ENCODE assay signal across 18 cellular contexts in the genomic region with DNA sequence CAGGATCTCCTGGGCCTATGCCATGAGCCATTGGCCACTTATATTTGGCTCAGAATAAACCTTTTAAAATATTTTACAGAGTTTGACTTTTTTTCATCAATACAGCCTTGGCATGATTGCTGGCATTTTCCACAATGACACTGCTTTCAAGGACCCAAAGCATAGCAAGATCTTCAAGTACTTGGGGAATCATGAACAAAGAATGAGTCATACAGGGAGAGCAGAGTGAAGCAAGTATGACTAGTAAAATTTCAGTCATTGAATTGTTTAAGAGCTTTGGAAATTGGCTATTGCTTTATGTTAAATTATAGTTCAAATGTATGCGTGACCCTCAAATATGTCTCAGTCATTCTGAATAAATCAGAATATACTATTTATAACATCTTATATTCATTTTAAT. TPM values are rescaled to one million over a fixed set of nuclear protein-coding genes. Genes with fewer than 3 reads are reported as not detected.
DNase-seq lines count a peak whose midpoint lies in the region; ATAC-seq, FAIRE-seq and TF ChIP-seq lines count a peak whose summit lies in the region.
"Had no signal": no experiment of that assay in that cellular context is flagged by ENCODE, and none has a peak within 500 bp of the region (broad histone marks: within the 10 kb centered on the region; RNA-seq: fewer than 3 reads in every experiment).

No MANE protein-coding gene starts in this region.

- H4K20me1 ChIP-seq in SK-N-SH (ENCODE audit: insufficient read depth): no peaks in the 10 kb centered on the region
- H4K20me1 ChIP-seq in fibroblast of lung (ENCODE audit: control insufficient read depth, extremely low read depth, insufficient read depth, low read length): no peaks in the 10 kb centered on the region

- no peak overlapping the region for H3K27ac Mint-ChIP-seq in MCF 10A (ENCODE audit: low read depth, unreplicated experiment)

- H3K27ac ChIP-seq in breast epithelium: no peak overlapping the region
- peak overlapping the region in 1 of 2 experiments; percentile 34; a peak in 2 of 4 replicates for H3K27ac ChIP-seq in SK-N-SH (ENCODE audit: low read depth in 2 of 2, low read length in 1 of 2)
- no peak overlapping the region for H3K27ac ChIP-seq in fibroblast of lung (ENCODE audit: insufficient read depth, low read length)
- H3K27ac ChIP-seq in pancreas: no peak overlapping the region
- no peak overlapping the region for H3K27ac ChIP-seq in tibial nerve
- H3K27ac ChIP-seq: heart left ventricle, neutrophil had no signal

- ATAC-seq in pancreas: no peak
- ATAC-seq: heart left ventricle had no signal

- no peak for TF ChIP-seq RAD21 in SK-N-SH (IDR thresholded peaks at IDR 0.05; ENCODE audit: low read length)

- H3K9me3 ChIP-seq in breast epithelium (no peaks in the 10 kb centered on the region), SK-N-SH (no peaks in the 10 kb centered on the region), fibroblast of lung (ENCODE audit: control insufficient read depth, insufficient read depth, low read depth, low read length) (no peaks in the 10 kb centered on the region), pancreas (no peaks in the 10 kb centered on the region), tibial nerve (peaks cover 0 to 3% (median 0%) of the 10 kb centered on the region in 4 donors)
- H3K9me3 ChIP-seq: heart left ventricle, neutrophil had no signal

- FAIRE-seq in urothelium cell line (lab: Jason Lieb, UNC) (no peak), pancreas (lab: Jason Lieb, UNC) (no peak)
- FAIRE-seq: colon had no signal

- BruUV-seq in MCF 10A (replicated peaks; lab: Mats Ljungman, UMichigan): no TSS peak

- H3K79me2 ChIP-seq in SK-N-SH (ENCODE audit: insufficient read depth): no peaks in the 10 kb centered on the region
- H3K79me2 ChIP-seq in fibroblast of lung (ENCODE audit: control insufficient read depth, insufficient read depth, low read length): no peaks in the 10 kb centered on the region

- WGBS in SK-N-SH (ENCODE audit: low lambda C conversion rate): 86% methylated on average over 1 of the region's 1 CpG
- 95 to 97% methylated on average over 1 of the region's 1 CpG for WGBS in pancreas, 2 donors
- 95 to 100% methylated on average over 1 of the region's 1 CpG for WGBS in tibial nerve, 2 donors

- H3K4me2 ChIP-seq in SK-N-SH (no peak overlapping the region), fibroblast of lung (ENCODE audit: extremely low read depth, insufficient read depth, low read length) (no peak overlapping the region)

- H3K36me3 ChIP-seq in breast epithelium (no peaks in the 10 kb centered on the region), SK-N-SH (replicated peaks in 1 of 2; ENCODE audit: control insufficient read depth in 1 of 2, insufficient read depth in 2 of 2, low read length in 1 of 2) (no peaks in the 10 kb centered on the region), fibroblast of lung (ENCODE audit: control insufficient read depth, insufficient read depth, low read length) (no peaks in the 10 kb centered on the region), pancreas (no peaks in the 10 kb centered on the region), tibial nerve (no peaks in the 10 kb centered on the region)
- H3K36me3 ChIP-seq: heart left ventricle, neutrophil had no signal

- H3K9me3 Mint-ChIP-seq in MCF 10A (ENCODE audit: unreplicated experiment): no peaks in the 10 kb centered on the region

- no peak for TF ChIP-seq POLR2A in breast epithelium (IDR thresholded peaks at IDR 0.05)
- TF ChIP-seq POLR2A in tibial nerve (IDR thresholded peaks at IDR 0.05): no peak

- H3K4me3 ChIP-seq in breast epithelium (no peak overlapping the region), SK-N-SH (ENCODE audit: low read depth in 2 of 2, low read length in 1 of 2) (no peak overlapping the region), fibroblast of lung (replicated peaks in 1 of 4; ENCODE audit: control extremely low read depth in 1 of 4, insufficient read depth in 1 of 4, low read depth in 3 of 4, low read length in 4 of 4) (no peak overlapping the region), pancreas (no peak overlapping the region), tibial nerve (no peak overlapping the region)
- H3K4me3 ChIP-seq: heart left ventricle, lung had no signal

- no peaks in the 10 kb centered on the region for H3F3A ChIP-seq in SK-N-SH (replicated peaks; ENCODE audit: insufficient read depth)

- H3K9ac ChIP-seq in SK-N-SH: no peak overlapping the region
- H3K9ac ChIP-seq in fibroblast of lung (ENCODE audit: insufficient read depth, low read length): no peak overlapping the region

- no peaks in the 10 kb centered on the region for H3K9me2 ChIP-seq in SK-N-SH

- no peak overlapping the region for H2AFZ ChIP-seq in SK-N-SH (ENCODE audit: low read depth)
- H2AFZ ChIP-seq in fibroblast of lung (ENCODE audit: low read length): no peak overlapping the region

- H3K4me3 Mint-ChIP-seq in MCF 10A (ENCODE audit: unreplicated experiment): no peak overlapping the region
- H3K4me3 Mint-ChIP-seq: H9 had no signal

- DNase-seq in MCF 10A (ENCODE audit: unreplicated experiment) (peak; percentile 45), breast epithelium (ENCODE audit: low spot score in 2 of 2) (no peak), SK-N-SH (no peak), fibroblast of lung (ENCODE audit: low read depth in 2 of 2) (peak; percentile 62 to 90), urothelium cell line (ENCODE audit: low spot score) (peak; percentile 66), pancreas (no peak), tibial nerve (ENCODE audit: low spot score in 2 of 2) (no peak)
- no peak for DNase-seq in stimulated activated CD4-positive, alpha-beta T cell treated with anti-CD3 and anti-CD28 coated beads, Interleukin-12 subunit alpha, Interleukin-12 subunit beta, amount 100 ng/mL, for 4 hours
- DNase-seq: activated naive CD4-positive, alpha-beta T cell treated with Interleukin-2 at 50 U/mL for 16 hours; H9; heart left ventricle; Kasumi-1; OCI-M1; stimulated activated CD4-positive, alpha-beta T cell treated with anti-CD3 and anti-CD28 coated beads, Interleukin-15, amount 100 ng/mL, for 24 hours had no signal

- H3K27me3 Mint-ChIP-seq in MCF 10A (ENCODE audit: insufficient read depth, unreplicated experiment): no peaks in the 10 kb centered on the region

- TF ChIP-seq CTCF in MCF 10A (IDR thresholded peaks at IDR 0.05; ENCODE audit: unreplicated experiment): no peak
- no peak for TF ChIP-seq CTCF in breast epithelium (IDR thresholded peaks at IDR 0.05)
- TF ChIP-seq CTCF in SK-N-SH (IDR thresholded peaks at IDR 0.05): no peak
- TF ChIP-seq CTCF in fibroblast of lung (conservative IDR thresholded peaks at IDR 0.05 in 1 of 2, IDR thresholded peaks at IDR 0.05 in 1 of 2; ENCODE audit: low read depth in 1 of 2, low read length in 2 of 2): no peak
- no peak for TF ChIP-seq CTCF in pancreas (IDR thresholded peaks at IDR 0.05)
- TF ChIP-seq CTCF in tibial nerve (IDR thresholded peaks at IDR 0.05): no peak

- CTCF ChIA-PET in MCF 10A (lab: Yijun Ruan, JAX) (interaction anchor here (0.7 kb wide), 1 partner anchor 499 kb away, joined by 3 read pairs; no protein-coding TSS in a partner anchor), SK-N-SH (lab: Yijun Ruan, JAX) (no interaction called here)

- H3K36me3 Mint-ChIP-seq in MCF 10A (ENCODE audit: insufficient read depth, unreplicated experiment): no peaks in the 10 kb centered on the region

- no peaks in the 10 kb centered on the region for H3K4me1 Mint-ChIP-seq in MCF 10A (ENCODE audit: insufficient read depth, unreplicated experiment)

- H3K27me3 ChIP-seq in breast epithelium (no peaks in the 10 kb centered on the region), SK-N-SH (ENCODE audit: insufficient read depth) (no peaks in the 10 kb centered on the region), fibroblast of lung (ENCODE audit: control insufficient read depth, insufficient read depth, low read length) (no peaks in the 10 kb centered on the region), pancreas (no peaks in the 10 kb centered on the region), tibial nerve (no peaks in the 10 kb centered on the region)
- H3K27me3 ChIP-seq: heart left ventricle, neutrophil had no signal

- POLR2A ChIA-PET in MCF 10A (lab: Yijun Ruan, JAX): interaction anchor here (0.6 to 1.4 kb wide), 6 partner anchors 12 to 590 kb away, joined by 3 to 4 read pairs (median 3); no protein-coding TSS in a partner anchor
- POLR2A ChIA-PET in SK-N-SH (lab: Yijun Ruan, JAX): no interaction called here

- intact Hi-C loops in MCF 10A (cut with micrococcal nuclease): no loop called here
- intact Hi-C loops in breast epithelium (cut with DNase I; ENCODE audit: low total_unique reads): no loop called here
- intact Hi-C loops in pancreas (cut with DNase I): no loop called here

- no peaks in the 10 kb centered on the region for H3K4me1 ChIP-seq in breast epithelium
- peaks cover 0 to 5% of the 10 kb centered on the region in 2 experiments; a peak in 1 of 4 replicates for H3K4me1 ChIP-seq in SK-N-SH (ENCODE audit: control insufficient read depth in 1 of 2, insufficient read depth in 2 of 2, low read depth in 1 of 2, low read length in 1 of 2)
- H3K4me1 ChIP-seq in fibroblast of lung (ENCODE audit: control insufficient read depth, extremely low read depth, insufficient read depth, low read length): no peaks in the 10 kb centered on the region
- no peaks in the 10 kb centered on the region for H3K4me1 ChIP-seq in pancreas
- H3K4me1 ChIP-seq in tibial nerve: no peaks in the 10 kb centered on the region
- H3K4me1 ChIP-seq: heart left ventricle had no signal

- TF ChIP-seq EP300 in SK-N-SH (IDR thresholded peaks at IDR 0.05; ENCODE audit: borderline replicate concordance in 1 of 2, low read depth in 1 of 2, low read length in 1 of 2): no peak
- no peak for TF ChIP-seq EP300 in tibial nerve (IDR thresholded peaks at IDR 0.05)

TF ChIP-seq in SK-N-SH, 30 proteins besides CTCF, POLR2A, EP300 and RAD21 (continues in another document):
- no peak for TF ChIP-seq GATA2 (CRISPR knock-in tag; IDR thresholded peaks at IDR 0.05)
- 0 out of 2 replicates have a peak, but pooled peaks have one; percentile 12 for TF ChIP-seq NFIC (IDR thresholded peaks at IDR 0.05; ENCODE audit: borderline replicate concordance)
- TF ChIP-seq CHD2 (IDR thresholded peaks at IDR 0.05; ENCODE audit: low read length, partially characterized antibody): no peak
- TF ChIP-seq, protein P1, sequence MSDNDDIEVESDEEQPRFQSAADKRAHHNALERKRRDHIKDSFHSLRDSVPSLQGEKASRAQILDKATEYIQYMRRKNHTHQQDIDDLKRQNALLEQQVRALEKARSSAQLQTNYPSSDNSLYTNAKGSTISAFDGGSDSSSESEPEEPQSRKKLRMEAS (IDR thresholded peaks at IDR 0.05; ENCODE audit: low read depth): 0 out of 2 replicates have a peak, but pooled peaks have one; percentile 29

RNA-seq across cellular contexts. Expression of a gene that starts 53.0 kb away (rescaled TPM):
- total RNA-seq in MCF 10A (2022) (not detected in 2 replicates), breast epithelium (under 1 TPM in 2 of 3 donors, not detected in 1; 0.15 to 0.33 TPM), fibroblast of lung (0.51 and 0.83 TPM in 2 replicates), pancreas (under 1 TPM in 1 of 6 donors, not detected in 5; 0.47 TPM), tibial nerve (not detected)
- polyA plus RNA-seq in SK-N-SH (2012; rRNA removed) (8.4 and 9.0 TPM in 2 replicates), fibroblast of lung (0.32 and 2.2 TPM in 2 replicates), pancreas (under 1 TPM in 1 of 2 donors, not detected in 1; 0.04 TPM)
- 8.8 and 9.4 TPM in 2 replicates for polyA plus RNA-seq in SK-N-SH (2012; cell fraction: cytosol; rRNA removed)
- polyA plus RNA-seq in SK-N-SH (2012; cell fraction: nucleus; rRNA removed): 15.7 and 17.8 TPM in 2 replicates
- polyA plus RNA-seq in fibroblast of lung (2012): 0.47 and 2.3 TPM in 2 replicates
- 0.39 and 1.1 TPM in 2 replicates for polyA minus RNA-seq in fibroblast of lung (ENCODE audit: low replicate concordance)
- total RNA-seq: H9; lung; T-helper 2 cell treated with Interferon-gamma antibody and Interleukin-4, amounts not matched to agents 100 ng/mL and 5 ng/mL, for 36 hours had no signal

Comparison
In these comparisons a context has a peak if more than half of its experiments do, and no peak if none do; other contexts are left out.
1. DNase-seq: peak in MCF 10A (single experiment), fibroblast of lung (2 of 2) and urothelium cell line (single experiment); none in breast epithelium (0 of 2), SK-N-SH (single experiment), pancreas (0 of 6), tibial nerve (0 of 2) and stimulated activated CD4-positive, alpha-beta T cell treated with anti-CD3 and anti-CD28 coated beads, Interleukin-12 subunit alpha, Interleukin-12 subunit beta, amount 100 ng/mL, for 4 hours (single experiment).